In genomic region chr10:71092812-71093391, GRCh38 we compare ENCODE assay signal across 1 cellular context.
TF ChIP-seq lines count a peak whose summit lies in the region.

No MANE protein-coding gene starts in this region.

TF ChIP-seq in SK-N-SH, 30 proteins besides CTCF, POLR2A, EP300 and RAD21 (continued from another document):
- no peak for TF ChIP-seq PBX3 (IDR thresholded peaks at IDR 0.05)
- TF ChIP-seq GABPA (IDR thresholded peaks at IDR 0.05; ENCODE audit: low read depth) = no peak
- no peak for TF ChIP-seq NFIC (IDR thresholded peaks at IDR 0.05; ENCODE audit: borderline replicate concordance)
- TF ChIP-seq USF1 (IDR thresholded peaks at IDR 0.05; ENCODE audit: borderline replicate concordance, low read depth) = no peak
- TF ChIP-seq JUND (IDR thresholded peaks at IDR 0.05) = no peak
- TF ChIP-seq GATA2 (CRISPR knock-in tag; IDR thresholded peaks at IDR 0.05) = no peak
